In the genomic region with DNA sequence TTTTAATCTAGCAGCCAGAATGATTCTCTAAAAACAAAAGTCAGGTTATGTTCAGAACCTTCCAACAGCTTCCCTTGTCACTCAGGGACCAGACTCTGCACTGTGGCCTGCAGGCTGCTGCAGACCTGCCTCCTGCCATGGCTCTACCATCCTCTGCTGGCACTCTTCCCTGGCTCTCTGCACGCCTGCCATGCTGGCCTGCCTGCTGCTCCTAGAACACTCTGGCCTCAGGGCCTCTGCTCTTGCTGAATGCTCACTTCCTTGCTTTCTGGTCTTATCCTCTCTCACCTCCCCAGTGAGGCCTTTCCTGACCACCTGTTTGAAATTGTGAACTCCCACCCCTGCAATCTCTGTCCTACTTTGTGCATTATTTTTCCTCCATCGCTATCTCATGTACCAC, we compare ENCODE assay signal across 12 cellular contexts.
DNase-seq lines count a peak whose midpoint lies in the region; ATAC-seq, FAIRE-seq and TF ChIP-seq lines count a peak whose summit lies in the region.
"Had no signal": no experiment of that assay in that cellular context is flagged by ENCODE, and none has a peak within 500 bp of the region (broad histone marks: within the 10 kb centered on the region; RNA-seq: fewer than 3 reads in every experiment).

No MANE protein-coding gene starts in this region.

- POLR2A ChIA-PET in activated CD4-positive, alpha-beta T cell treated with anti-CD3 and anti-CD28 coated beads for 36 hours (lab: Charles Lee), result interaction anchor here (0.6 kb wide), 1 partner anchor 13 kb away, joined by 3 read pairs; no protein-coding TSS in a partner anchor

- DNase-seq in activated CD4-positive, alpha-beta T cell treated with anti-CD3 and anti-CD28 coated beads for 36 hours, result peak; percentile 7
- DNase-seq in activated CD4-positive, alpha-beta T cell treated with anti-CD3 and anti-CD28 coated beads for 4 hours, result no peak
- DNase-seq in right lobe of liver (peak; percentile 47 to 87 (median 83)), type B pancreatic cell (ENCODE audit: extremely low spot score, unreplicated experiment) (no peak), NCI-H82 treated with DMSO at 0.1 percent for 48 hours (lab: John Stamatoyannopoulos, UW; ENCODE audit: unreplicated experiment) (no peak), GM19239 (ENCODE audit: insufficient read length, low spot score) (no peak)
- DNase-seq: brain microvascular endothelial cell; NCI-H1417 treated with DMSO at 0.1 percent for 48 hours; NK-92 treated with Interleukin-12 subunit alpha and Interleukin-12 subunit beta, amount 100 ng/mL, for 24 hours had no signal

- CTCF ChIA-PET in activated CD4-positive, alpha-beta T cell treated with anti-CD3 and anti-CD28 coated beads for 36 hours (lab: Charles Lee), result interaction anchor here (0.9 to 1.2 kb wide), 2 partner anchors 34 to 1169 kb away, joined by 3 to 5 read pairs; no protein-coding TSS in a partner anchor

- H3K36me3 Mint-ChIP-seq in activated CD4-positive, alpha-beta T cell treated with anti-CD3 and anti-CD28 coated beads for 36 hours (ENCODE audit: low read depth), result peaks cover 2% of the 10 kb centered on the region
- H3K36me3 Mint-ChIP-seq in brain, result no peaks in the 10 kb centered on the region
- H3K36me3 Mint-ChIP-seq in type B pancreatic cell, result peaks cover 4% of the 10 kb centered on the region

- H3K36me3 ChIP-seq in right lobe of liver, result no peaks in the 10 kb centered on the region
- H3K36me3 ChIP-seq: brain microvascular endothelial cell had no signal

- FAIRE-seq in GM19239 (lab: Jason Lieb, UNC), result no peak

- no peak overlapping the region for H3K4me3 ChIP-seq in right lobe of liver

- TF ChIP-seq CTCF in brain (conservative IDR thresholded peaks at IDR 0.05) (no peak), right lobe of liver (IDR thresholded peaks at IDR 0.05) (no peak), type B pancreatic cell (conservative IDR thresholded peaks at IDR 0.05) (no peak)

- TF ChIP-seq POLR2A in right lobe of liver (IDR thresholded peaks at IDR 0.05), result no peak

- H3K9me3 Mint-ChIP-seq in activated CD4-positive, alpha-beta T cell treated with anti-CD3 and anti-CD28 coated beads for 36 hours (ENCODE audit: low read depth), result no peaks in the 10 kb centered on the region
- H3K9me3 Mint-ChIP-seq in brain, result no peaks in the 10 kb centered on the region
- H3K9me3 Mint-ChIP-seq in type B pancreatic cell, result peaks cover 6% of the 10 kb centered on the region
- H3K9me3 Mint-ChIP-seq: activated T-helper 2 cell treated with anti-CD3 and anti-CD28 coated beads, Interferon-gamma antibody, Interleukin-2, Interleukin-4, amounts not matched to agents 10 μg/mL and 5 μg/mL and 100 μg/mL, durations not matched to agents 14 hours and 24 hours and 36 hours had no signal

- H3K27me3 Mint-ChIP-seq in activated CD4-positive, alpha-beta T cell treated with anti-CD3 and anti-CD28 coated beads for 36 hours, result no peaks in the 10 kb centered on the region
- H3K27me3 Mint-ChIP-seq in brain (no peaks in the 10 kb centered on the region), type B pancreatic cell (no peaks in the 10 kb centered on the region)

- no peak overlapping the region for H3K4me3 Mint-ChIP-seq in activated CD4-positive, alpha-beta T cell treated with anti-CD3 and anti-CD28 coated beads for 36 hours
- H3K4me3 Mint-ChIP-seq in brain, result peak overlapping the region in 1 of 5 experiments; percentile 8
- no peak overlapping the region for H3K4me3 Mint-ChIP-seq in type B pancreatic cell

- intact Hi-C loops in activated CD4-positive, alpha-beta T cell treated with anti-CD3 and anti-CD28 coated beads for 36 hours (cut with DNase I, micrococcal nuclease), result no loop called here
- intact Hi-C loops in right lobe of liver (cut with DNase I), result no loop called here

- H3K27me3 ChIP-seq in right lobe of liver, result no peaks in the 10 kb centered on the region
- H3K27me3 ChIP-seq: brain microvascular endothelial cell had no signal

- H3K9me3 ChIP-seq in right lobe of liver, result no peaks in the 10 kb centered on the region

- ATAC-seq in activated CD4-positive, alpha-beta T cell treated with anti-CD3 and anti-CD28 coated beads for 36 hours, result no peak
- ATAC-seq in right lobe of liver (peak; percentile 44 to 86 (median 82)), HG03439 (IDR thresholded peaks at IDR 0.05; ENCODE audit: unreplicated experiment) (no peak)

- peak overlapping the region in 1 of 3 donors; percentile 5 for H3K27ac ChIP-seq in right lobe of liver
- H3K27ac ChIP-seq: brain microvascular endothelial cell had no signal

- H3K27ac Mint-ChIP-seq in activated CD4-positive, alpha-beta T cell treated with anti-CD3 and anti-CD28 coated beads for 36 hours, result no peak overlapping the region
- H3K27ac Mint-ChIP-seq in brain (peak overlapping the region in 3 of 5 experiments; percentile 24 to 75 (median 46)), type B pancreatic cell (peak overlapping the region; percentile 71)
- H3K27ac Mint-ChIP-seq: activated T-helper 2 cell treated with anti-CD3 and anti-CD28 coated beads, Interferon-gamma antibody, Interleukin-2, Interleukin-4, amounts not matched to agents 10 μg/mL and 5 μg/mL and 100 μg/mL, durations not matched to agents 14 hours and 24 hours and 36 hours had no signal

- 92% methylated on average over 1 of the region's 2 CpGs for WGBS in right lobe of liver (ENCODE audit: insufficient coverage, low coverage, low lambda C conversion rate, missing lambda C conversion rate)

- H3K4me1 Mint-ChIP-seq in activated CD4-positive, alpha-beta T cell treated with anti-CD3 and anti-CD28 coated beads for 36 hours, result peaks cover 21% of the 10 kb centered on the region
- H3K4me1 Mint-ChIP-seq in brain (peaks cover 27% of the 10 kb centered on the region), type B pancreatic cell (ENCODE audit: unreplicated experiment) (peaks cover 18% of the 10 kb centered on the region)

- peaks cover 0 to 27% (median 5%) of the 10 kb centered on the region in 4 donors for H3K4me1 ChIP-seq in right lobe of liver

Comparison
In these comparisons a context has a peak if more than half of its experiments do, and no peak if none do; other contexts are left out.
1. DNase-seq: peak in activated CD4-positive, alpha-beta T cell treated with anti-CD3 and anti-CD28 coated beads for 36 hours (single experiment) and right lobe of liver (3 of 3); none in activated CD4-positive, alpha-beta T cell treated with anti-CD3 and anti-CD28 coated beads for 4 hours (0 of 2), type B pancreatic cell (single experiment), NCI-H82 treated with DMSO at 0.1 percent for 48 hours (single experiment) and GM19239 (single experiment).
2. ATAC-seq: peak in right lobe of liver (4 of 4); none in activated CD4-positive, alpha-beta T cell treated with anti-CD3 and anti-CD28 coated beads for 36 hours (single experiment) and HG03439 (single experiment).